ENCODE assay signal across 16 cellular contexts in the genomic region with DNA sequence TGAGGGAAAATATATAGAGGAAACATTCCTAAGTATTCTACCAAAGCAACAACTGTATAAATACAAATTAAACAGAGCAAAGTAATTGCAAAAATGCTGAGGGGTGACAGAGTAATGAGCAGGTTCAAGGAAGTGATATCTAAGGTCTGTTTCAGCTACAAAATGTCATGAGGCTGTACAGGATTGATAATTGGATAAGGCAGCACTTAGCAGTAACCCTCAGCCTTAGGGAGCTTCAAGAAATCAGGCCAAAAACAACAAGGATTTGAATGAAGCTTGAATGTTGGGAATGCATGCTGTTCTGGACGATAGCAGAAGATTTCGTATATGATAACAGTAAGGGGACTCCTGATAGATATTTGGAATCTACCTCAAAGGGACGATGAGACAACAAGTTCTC.
"Had no signal": no experiment of that assay in that cellular context is flagged by ENCODE, and none has a peak within 500 bp of the region (broad histone marks: within the 10 kb centered on the region; RNA-seq: fewer than 3 reads in every experiment).

No MANE protein-coding gene starts in this region.

- DNase-seq: cortex of kidney; effector memory CD4-positive, alpha-beta T cell; esophagus squamous epithelium; foreskin fibroblast; immature natural killer cell; kidney; left cardiac atrium; left ventricle myocardium inferior; lower lobe of right lung; midbrain; posterior cingulate gyrus; stimulated activated naive CD4-positive, alpha-beta T cell treated with Interleukin-2 at 50 U/mL for 16 hours; trophoblast cell had no signal

- H3K27ac ChIP-seq: esophagus squamous epithelium, left ventricle myocardium inferior, lower lobe of right lung had no signal

- H3K27me3 ChIP-seq: esophagus squamous epithelium had no signal

- H3K4me3 ChIP-seq: esophagus squamous epithelium, left ventricle myocardium inferior, lower lobe of right lung had no signal

- ATAC-seq: left cardiac atrium; lower lobe of right lung; natural killer cell treated with Interleukin-12 subunit alpha and Interleukin-12 subunit beta and Interleukin-15 and Interleukin-18, amount 100 ng/mL, for 72 hours; sciatic nerve had no signal

- H3K9me3 ChIP-seq: esophagus squamous epithelium, left ventricle myocardium inferior, lower lobe of right lung had no signal

- FAIRE-seq: endometrium, kidney had no signal

- H3K4me1 ChIP-seq: left ventricle myocardium inferior, lower lobe of right lung had no signal

- H3K36me3 ChIP-seq: esophagus squamous epithelium, left ventricle myocardium inferior, lower lobe of right lung had no signal
